22 cellular contexts compared by ENCODE assay signal in the genomic region with DNA sequence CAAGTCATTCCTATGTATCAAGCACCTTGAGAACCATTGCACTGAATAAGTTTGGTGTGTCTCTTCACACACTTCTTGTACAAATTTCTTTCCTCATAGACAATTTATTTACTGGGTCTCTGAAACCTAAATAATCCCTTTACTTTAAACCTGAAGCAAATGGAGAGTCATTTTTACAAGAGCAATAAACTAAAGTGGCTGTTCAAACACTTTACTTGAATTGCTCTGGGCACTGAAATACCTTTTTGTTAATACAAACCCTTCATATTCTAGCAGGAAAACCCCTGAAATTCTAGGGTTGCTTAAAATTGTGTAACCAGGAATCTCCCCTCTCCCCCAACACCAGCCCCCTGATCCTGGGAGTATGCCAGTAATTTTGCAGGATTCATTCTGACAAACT.
"Had no signal": no experiment of that assay in that cellular context is flagged by ENCODE, and none has a peak within 500 bp of the region (broad histone marks: within the 10 kb centered on the region; RNA-seq: fewer than 3 reads in every experiment).

No MANE protein-coding gene starts in this region.

- H3K9me3 Mint-ChIP-seq: activated naive CD4-positive, alpha-beta T cell treated with anti-CD3 and anti-CD28 coated beads, Interleukin-2, amount 50 U/mL, for 24 hours; brain; central memory CD8-positive, alpha-beta T cell; WTC11 had no signal

- H3K4me1 Mint-ChIP-seq: activated naive CD4-positive, alpha-beta T cell treated with anti-CD3 and anti-CD28 coated beads, Interleukin-2, amount 50 U/mL, for 24 hours; brain; central memory CD8-positive, alpha-beta T cell; T-helper 17 cell; WTC11 had no signal

- ATAC-seq: activated CD8-positive, alpha-beta T cell treated with anti-CD3 and anti-CD28 coated beads, Interleukin-2, amount 10 ng/mL, durations not matched to agents 7 days and 5 days; T-helper 17 cell; WTC11 had no signal

- H3K36me3 Mint-ChIP-seq: activated naive CD4-positive, alpha-beta T cell treated with anti-CD3 and anti-CD28 coated beads, Interleukin-2, amount 50 U/mL, for 24 hours; brain; WTC11 had no signal

- H3K27ac Mint-ChIP-seq: activated CD8-positive, alpha-beta T cell treated with anti-CD3 and anti-CD28 coated beads, Interleukin-2, amount 10 ng/mL, durations not matched to agents 7 days and 5 days; activated naive CD4-positive, alpha-beta T cell treated with anti-CD3 and anti-CD28 coated beads, Interleukin-2, amount 50 U/mL, for 24 hours; T-helper 17 cell; WTC11 had no signal

- H3K9ac ChIP-seq: KMS-11 had no signal

- DNase-seq: activated CD4-positive, alpha-beta T cell treated with anti-CD3 and anti-CD28 coated beads for 48 hours; activated CD4-positive, alpha-beta T cell treated with anti-CD3 and anti-CD28 coated beads, Interleukin-2, amount 50 U/mL, for 4 hours; activated CD4-positive, CD25-positive, alpha-beta regulatory T cell treated with anti-CD3 and anti-CD28 coated beads, Interleukin-2, amount 50 U/mL, for 72 hours; activated CD8-positive, alpha-beta memory T cell treated with anti-CD3 and anti-CD28 coated beads, Interleukin-2, amount 50 U/mL, for 48 hours; activated CD8-positive, alpha-beta T cell treated with anti-CD3 and anti-CD28 coated beads, Interleukin-2, amount 10 ng/mL, durations not matched to agents 7 days and 5 days; activated T-cell treated with anti-CD3 and anti-CD28 coated beads, Interleukin-2, amount 50 U/mL, for 1 hour; amygdala; MM.1S; NCI-H1436; NCI-H1694 treated with DMSO at 0.1 percent for 48 hours; NCI-H2081 treated with DMSO at 0.1 percent for 48 hours; NCI-H2171 treated with DMSO at 0.1 percent for 48 hours; NCI-H226; NCI-H69; SIG-M5; T-helper 17 cell; T-helper 9 cell had no signal

- H3K4me3 Mint-ChIP-seq: activated CD8-positive, alpha-beta T cell treated with anti-CD3 and anti-CD28 coated beads, Interleukin-2, amount 10 ng/mL, durations not matched to agents 7 days and 5 days; activated naive CD4-positive, alpha-beta T cell treated with anti-CD3 and anti-CD28 coated beads, Interleukin-2, amount 50 U/mL, for 24 hours; brain; central memory CD8-positive, alpha-beta T cell; T-helper 17 cell; WTC11 had no signal
